In genomic region chr10:34184901-34185386, GRCh38 we compare ENCODE assay signal across 14 cellular contexts.
A peak's percentile ranks its signal among the peaks of the same experiment; 100 is the strongest.
DNase-seq lines count a peak whose midpoint lies in the region; ATAC-seq and TF ChIP-seq lines count a peak whose summit lies in the region.
"Had no signal": no experiment of that assay in that cellular context is flagged by ENCODE, and none has a peak within 500 bp of the region (broad histone marks: within the 10 kb centered on the region; RNA-seq: fewer than 3 reads in every experiment).

No MANE protein-coding gene starts in this region.

- peak overlapping the region; percentile 38 for H3K4me2 ChIP-seq in Loucy (ENCODE audit: low read depth, low read length, poor library complexity, severe bottlenecking)

- H3K4me1 Mint-ChIP-seq in brain (peaks cover 64% of the 10 kb centered on the region), nephron progenitor cell (peaks cover 95% of the 10 kb centered on the region)

- H3K27ac Mint-ChIP-seq in brain: peak overlapping the region in 2 of 5 experiments; percentile 71 to 78
- H3K27ac Mint-ChIP-seq in nephron progenitor cell: peak overlapping the region; percentile 97

- no peaks in the 10 kb centered on the region for H3K79me2 ChIP-seq in Loucy (ENCODE audit: insufficient read depth, low read length)

- peak overlapping the region; percentile 17 for H3K9ac ChIP-seq in Loucy (ENCODE audit: low read depth, low read length, poor library complexity, severe bottlenecking)

- H3K4me3 Mint-ChIP-seq in brain: peak overlapping the region in 3 of 5 experiments; percentile 11 to 34 (median 17)
- H3K4me3 Mint-ChIP-seq in nephron progenitor cell: peak overlapping the region; percentile 46

- no peaks in the 10 kb centered on the region for H4K20me1 ChIP-seq in Loucy (ENCODE audit: insufficient read depth, low read length, poor library complexity, severe bottlenecking)

- peak; percentile 18 for DNase-seq in EL
- no peak for DNase-seq in nephron progenitor cell
- DNase-seq in MV-4-11 (lab: John Stamatoyannopoulos, UW): no peak
- DNase-seq: activated CD4-positive, alpha-beta T cell treated with anti-CD3 and anti-CD28 coated beads for 1 hour; GF-D8; kidney glomerular epithelial cell; NCI-H187; NK-92 treated with Interleukin-12 subunit alpha and Interleukin-12 subunit beta, amount 100 ng/mL, for 24 hours; SHP77 treated with DMSO at 0.1 percent for 48 hours had no signal

- ATAC-seq in HG02970 (IDR thresholded peaks at IDR 0.05; ENCODE audit: low FRiP score, unreplicated experiment): no peak
- ATAC-seq in HG03139 (IDR thresholded peaks at IDR 0.05; ENCODE audit: unreplicated experiment): no peak
- ATAC-seq in GM21528 (IDR thresholded peaks at IDR 0.05; ENCODE audit: low FRiP score, unreplicated experiment): no peak

- H3F3A ChIP-seq in Loucy (ENCODE audit: low read depth): no peaks in the 10 kb centered on the region; the same call in 1 of the 2 replicates

- H3K36me3 Mint-ChIP-seq in brain (no peaks in the 10 kb centered on the region), nephron progenitor cell (ENCODE audit: low read depth) (no peaks in the 10 kb centered on the region)

- no peaks in the 10 kb centered on the region for H3K27me3 ChIP-seq in Loucy (ENCODE audit: insufficient read depth, low read length, poor library complexity, severe bottlenecking)

- H3K36me3 ChIP-seq in Loucy (ENCODE audit: insufficient read depth, low read length): no peaks in the 10 kb centered on the region

- H3K9me3 ChIP-seq in Loucy (ENCODE audit: insufficient read depth, low read depth, low read length): no peaks in the 10 kb centered on the region

- H3K4me1 ChIP-seq in Loucy (ENCODE audit: insufficient read depth, low read length, poor library complexity, severe bottlenecking): peaks cover 32% of the 10 kb centered on the region

- H3K27me3 Mint-ChIP-seq in brain: peaks cover 8% of the 10 kb centered on the region
- H3K27me3 Mint-ChIP-seq in nephron progenitor cell (ENCODE audit: low read depth, poor library complexity): no peaks in the 10 kb centered on the region

- no peak overlapping the region for H2AFZ ChIP-seq in Loucy (ENCODE audit: low read length)

- TF ChIP-seq CTCF in Loucy (conservative IDR thresholded peaks at IDR 0.05; ENCODE audit: low read length) (no peak), brain (conservative IDR thresholded peaks at IDR 0.05) (no peak), nephron progenitor cell (IDR thresholded peaks at IDR 0.05) (no peak)

- H3K9me3 Mint-ChIP-seq in brain: no peaks in the 10 kb centered on the region
- H3K9me3 Mint-ChIP-seq in nephron progenitor cell: no peaks in the 10 kb centered on the region

- no peak overlapping the region for H3K4me3 ChIP-seq in Loucy (ENCODE audit: low read length, poor library complexity, severe bottlenecking)

- no peaks in the 10 kb centered on the region for H3K9me2 ChIP-seq in Loucy (replicated peaks; ENCODE audit: low read depth, low read length)
